17 cellular contexts compared by ENCODE assay signal in genomic region chr6:166460473-166461437, GRCh38.
DNase-seq lines count a peak whose midpoint lies in the region; ATAC-seq, FAIRE-seq and TF ChIP-seq lines count a peak whose summit lies in the region.
"Had no signal": no experiment of that assay in that cellular context is flagged by ENCODE, and none has a peak within 500 bp of the region (broad histone marks: within the 10 kb centered on the region; RNA-seq: fewer than 3 reads in every experiment).

No MANE protein-coding gene starts in this region.

- no peak overlapping the region for H3K4me3 ChIP-seq in BLaER1
- H3K4me3 ChIP-seq: mucosa of descending colon had no signal

- no peaks in the 10 kb centered on the region for H3K27me3 ChIP-seq in BLaER1

- peak; percentile 9 for FAIRE-seq in HTR-8/SVneo (lab: Jason Lieb, UNC)
- FAIRE-seq: endometrium, GM12891 had no signal

- no peak; the same call in 2 of the 3 replicates for ATAC-seq in SK-N-SH treated with all-trans-retinoic acid at 6 μM for 48 hours
- no peak for ATAC-seq in HG03045 (IDR thresholded peaks at IDR 0.05; ENCODE audit: unreplicated experiment)
- no peak for ATAC-seq in GM19328 (IDR thresholded peaks at IDR 0.05; ENCODE audit: unreplicated experiment)
- no peak for ATAC-seq in HG03135 (IDR thresholded peaks at IDR 0.05; ENCODE audit: unreplicated experiment)
- ATAC-seq: mucosa of descending colon, Panc1 had no signal

- peak overlapping the region; percentile 23; the same call in 1 of the 2 replicates for H3K9ac ChIP-seq in BLaER1

- peak overlapping the region; percentile 69 for H3K4me2 ChIP-seq in BLaER1

- H4K20me1 ChIP-seq in BLaER1, result no peaks in the 10 kb centered on the region

- DNase-seq in HTR-8/SVneo (ENCODE audit: insufficient read length, low spot score) (peak; percentile 22), lung microvascular endothelial cell (ENCODE audit: low read depth in 2 of 2) (peak; percentile 18 to 33), SHP77 (lab: John Stamatoyannopoulos, UW) (no peak)
- DNase-seq: C1 segment of cervical spinal cord, caudate nucleus, DND-41, HFFc6, mucosa of descending colon, NCI-H446 had no signal

- H3K27ac ChIP-seq in BLaER1, result peak overlapping the region; percentile 77

- H3K4me1 ChIP-seq in BLaER1, result peaks cover 71% of the 10 kb centered on the region

- peaks cover 16% of the 10 kb centered on the region; the same call in 1 of the 2 replicates for H3K36me3 ChIP-seq in BLaER1

- peaks cover 16% of the 10 kb centered on the region for H3K9me3 ChIP-seq in BLaER1
- H3K9me3 ChIP-seq: mucosa of descending colon had no signal

TF ChIP-seq in SK-N-SH treated with all-trans-retinoic acid at 6 μM for 48 hours, 23 proteins besides CTCF, POLR2A, EP300 and RAD21:
- TF ChIP-seq RARB (CRISPR knock-in tag; IDR thresholded peaks at IDR 0.05) (no peak), TCF4 (CRISPR knock-in tag; IDR thresholded peaks at IDR 0.05; ENCODE audit: borderline replicate concordance) (peak; percentile 43; the same call in 1 of the 2 replicates), CSDC2 (CRISPR knock-in tag; IDR thresholded peaks at IDR 0.05) (no peak), OSR1 (CRISPR knock-in tag; IDR thresholded peaks at IDR 0.05) (no peak), PPARA (CRISPR knock-in tag; IDR thresholded peaks at IDR 0.05; ENCODE audit: borderline replicate concordance) (no peak), ZNF565 (CRISPR knock-in tag; conservative IDR thresholded peaks at IDR 0.05; ENCODE audit: low read depth) (no peak)
- TF ChIP-seq, protein P1, sequence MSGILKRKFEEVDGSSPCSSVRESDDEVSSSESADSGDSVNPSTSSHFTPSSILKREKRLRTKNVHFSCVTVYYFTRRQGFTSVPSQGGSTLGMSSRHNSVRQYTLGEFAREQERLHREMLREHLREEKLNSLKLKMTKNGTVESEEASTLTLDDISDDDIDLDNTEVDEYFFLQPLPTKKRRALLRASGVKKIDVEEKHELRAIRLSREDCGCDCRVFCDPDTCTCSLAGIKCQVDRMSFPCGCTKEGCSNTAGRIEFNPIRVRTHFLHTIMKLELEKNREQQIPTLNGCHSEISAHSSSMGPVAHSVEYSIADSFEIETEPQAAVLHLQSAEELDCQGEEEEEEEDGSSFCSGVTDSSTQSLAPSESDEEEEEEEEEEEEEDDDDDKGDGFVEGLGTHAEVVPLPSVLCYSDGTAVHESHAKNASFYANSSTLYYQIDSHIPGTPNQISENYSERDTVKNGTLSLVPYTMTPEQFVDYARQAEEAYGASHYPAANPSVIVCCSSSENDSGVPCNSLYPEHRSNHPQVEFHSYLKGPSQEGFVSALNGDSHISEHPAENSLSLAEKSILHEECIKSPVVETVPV (CRISPR knock-in tag; IDR thresholded peaks at IDR 0.05), result no peak
- TF ChIP-seq, protein P2, sequence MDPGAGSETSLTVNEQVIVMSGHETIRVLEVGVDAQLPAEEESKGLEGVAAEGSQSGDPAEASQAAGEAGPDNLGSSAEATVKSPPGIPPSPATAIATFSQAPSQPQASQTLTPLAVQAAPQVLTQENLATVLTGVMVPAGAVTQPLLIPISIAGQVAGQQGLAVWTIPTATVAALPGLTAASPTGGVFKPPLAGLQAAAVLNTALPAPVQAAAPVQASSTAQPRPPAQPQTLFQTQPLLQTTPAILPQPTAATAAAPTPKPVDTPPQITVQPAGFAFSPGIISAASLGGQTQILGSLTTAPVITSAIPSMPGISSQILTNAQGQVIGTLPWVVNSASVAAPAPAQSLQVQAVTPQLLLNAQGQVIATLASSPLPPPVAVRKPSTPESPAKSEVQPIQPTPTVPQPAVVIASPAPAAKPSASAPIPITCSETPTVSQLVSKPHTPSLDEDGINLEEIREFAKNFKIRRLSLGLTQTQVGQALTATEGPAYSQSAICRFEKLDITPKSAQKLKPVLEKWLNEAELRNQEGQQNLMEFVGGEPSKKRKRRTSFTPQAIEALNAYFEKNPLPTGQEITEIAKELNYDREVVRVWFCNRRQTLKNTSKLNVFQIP (CRISPR knock-in tag; IDR thresholded peaks at IDR 0.05; ENCODE audit: borderline replicate concordance, low read depth), result no peak
TF ChIP-seq in SK-N-SH treated with all-trans-retinoic acid at 6 μM for 48 hours: peak in this region for 1.

Comparison
In these comparisons a context has a peak if more than half of its experiments do, and no peak if none do; other contexts are left out.
1. DNase-seq: peak in HTR-8/SVneo (single experiment) and lung microvascular endothelial cell (2 of 2); none in SHP77 (0 of 2).